ENCODE assay signal across 1 cellular context in genomic region chr9:134164879-134165278, GRCh38.
TF ChIP-seq lines count a peak whose summit lies in the region.

No MANE protein-coding gene starts in this region.

TF ChIP-seq in K562, 482 proteins besides CTCF, POLR2A, EP300 and RAD21 (continued from another document):
- no peak for TF ChIP-seq ZNF609 (CRISPR knock-in tag; IDR thresholded peaks at IDR 0.05; ENCODE audit: borderline replicate concordance)
- TF ChIP-seq TFAP4 (CRISPR knock-in tag; IDR thresholded peaks at IDR 0.05; ENCODE audit: borderline replicate concordance), result no peak
- TF ChIP-seq MYBL2 (IDR thresholded peaks at IDR 0.05; ENCODE audit: low read depth), result no peak
- TF ChIP-seq MYBL2 (CRISPR knock-in tag; IDR thresholded peaks at IDR 0.05; ENCODE audit: borderline replicate concordance), result no peak
- TF ChIP-seq ETV6 (IDR thresholded peaks at IDR 0.05; ENCODE audit: borderline replicate concordance in 1 of 2, low read depth in 2 of 2, low read length in 1 of 2), result no peak
- TF ChIP-seq ETV6 (CRISPR knock-in tag; IDR thresholded peaks at IDR 0.05; ENCODE audit: borderline replicate concordance), result no peak
- no peak for TF ChIP-seq FOSL1 (tag; conservative IDR thresholded peaks at IDR 0.05)
- no peak for TF ChIP-seq TAF7 (tag; IDR thresholded peaks at IDR 0.05)
- TF ChIP-seq, protein P1, sequence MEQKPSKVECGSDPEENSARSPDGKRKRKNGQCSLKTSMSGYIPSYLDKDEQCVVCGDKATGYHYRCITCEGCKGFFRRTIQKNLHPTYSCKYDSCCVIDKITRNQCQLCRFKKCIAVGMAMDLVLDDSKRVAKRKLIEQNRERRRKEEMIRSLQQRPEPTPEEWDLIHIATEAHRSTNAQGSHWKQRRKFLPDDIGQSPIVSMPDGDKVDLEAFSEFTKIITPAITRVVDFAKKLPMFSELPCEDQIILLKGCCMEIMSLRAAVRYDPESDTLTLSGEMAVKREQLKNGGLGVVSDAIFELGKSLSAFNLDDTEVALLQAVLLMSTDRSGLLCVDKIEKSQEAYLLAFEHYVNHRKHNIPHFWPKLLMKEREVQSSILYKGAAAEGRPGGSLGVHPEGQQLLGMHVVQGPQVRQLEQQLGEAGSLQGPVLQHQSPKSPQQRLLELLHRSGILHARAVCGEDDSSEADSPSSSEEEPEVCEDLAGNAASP (IDR thresholded peaks at IDR 0.05), result no peak
- TF ChIP-seq HMG20B (CRISPR knock-in tag; IDR thresholded peaks at IDR 0.05), result no peak
- no peak for TF ChIP-seq PTRF (tag; IDR thresholded peaks at IDR 0.05)
- TF ChIP-seq HEY1 (CRISPR knock-in tag; IDR thresholded peaks at IDR 0.05; ENCODE audit: borderline replicate concordance), result no peak
- no peak for TF ChIP-seq PML (IDR thresholded peaks at IDR 0.05; ENCODE audit: low read length)
- no peak for TF ChIP-seq SLC30A9 (CRISPR knock-in tag; IDR thresholded peaks at IDR 0.05)
- TF ChIP-seq GMEB1 (CRISPR knock-in tag; IDR thresholded peaks at IDR 0.05), result no peak
